Comparison of ENCODE assay signal across 23 cellular contexts in genomic region chr3:127612966-127613365, GRCh38. TPM values are rescaled to one million over a fixed set of nuclear protein-coding genes. Genes with fewer than 3 reads are reported as not detected.
A peak's percentile ranks its signal among the peaks of the same experiment; 100 is the strongest.
DNase-seq lines count a peak whose midpoint lies in the region; ATAC-seq and TF ChIP-seq lines count a peak whose summit lies in the region.
"Had no signal": no experiment of that assay in that cellular context is flagged by ENCODE, and none has a peak within 500 bp of the region (broad histone marks: within the 10 kb centered on the region; RNA-seq: fewer than 3 reads in every experiment).

No MANE protein-coding gene starts in this region.

- no peak overlapping the region for H3K4me3 ChIP-seq in NB4 (ENCODE audit: low read depth, low read length)
- H3K4me3 ChIP-seq: ascending aorta, dorsolateral prefrontal cortex, esophagus squamous epithelium, neural progenitor cell, vagina had no signal

- peak; percentile 77 for DNase-seq in DMS79 (lab: John Stamatoyannopoulos, UW)
- DNase-seq in NB4 (ENCODE audit: low read depth) = peak; percentile 39
- DNase-seq in cerebellar cortex (ENCODE audit: low spot score) = peak; percentile 70
- peak; percentile 35 to 67 for DNase-seq in lung microvascular endothelial cell (ENCODE audit: low read depth in 2 of 2)
- DNase-seq in activated CD8-positive, alpha-beta T cell treated with anti-CD3 and anti-CD28 coated beads, Interleukin-2, amount 10 ng/mL, durations not matched to agents 7 days and 5 days = no peak
- no peak for DNase-seq in activated T-helper 2 cell treated with anti-CD3 and anti-CD28 coated beads, Interferon-gamma antibody, Interleukin-2, Interleukin-4, amounts not matched to agents 10 μg/mL and 5 μg/mL and 100 μg/mL, durations not matched to agents 14 hours and 24 hours and 36 hours (ENCODE audit: low spot score)
- DNase-seq in GM10266 (ENCODE audit: extremely low spot score) = no peak
- DNase-seq: activated CD4-positive, alpha-beta T cell treated with anti-CD3 and anti-CD28 coated beads, Interleukin-2, amount 50 U/mL, for 1 hour; activated naive CD4-positive, alpha-beta T cell treated with anti-CD3 and anti-CD28 coated beads, Interleukin-2, amount 10 ng/mL, durations not matched to agents 7 days and 5 days; activated T-cell treated with anti-CD3 and anti-CD28 coated beads for 4 hours; COR-L47; esophagus squamous epithelium; NCI-H1048; NCI-H2107; RPMI8226; stimulated activated naive CD8-positive, alpha-beta T cell treated with anti-CD3 and anti-CD28 coated beads, Interleukin-15, amount 100 ng/mL, for 72 hours; SW 1271 had no signal

- H3K4me3 Mint-ChIP-seq in activated CD8-positive, alpha-beta T cell treated with anti-CD3 and anti-CD28 coated beads, Interleukin-2, amount 10 ng/mL, durations not matched to agents 7 days and 5 days = no peak overlapping the region
- H3K4me3 Mint-ChIP-seq in activated T-helper 2 cell treated with anti-CD3 and anti-CD28 coated beads, Interferon-gamma antibody, Interleukin-2, Interleukin-4, amounts not matched to agents 10 μg/mL and 5 μg/mL and 100 μg/mL, durations not matched to agents 14 hours and 24 hours and 36 hours (ENCODE audit: low read depth) = no peak overlapping the region
- H3K4me3 Mint-ChIP-seq: activated naive CD4-positive, alpha-beta T cell treated with anti-CD3 and anti-CD28 coated beads, Interleukin-2, amount 10 ng/mL, durations not matched to agents 7 days and 5 days; mesothelial cell of epicardium; neural progenitor cell; stimulated activated naive CD8-positive, alpha-beta T cell treated with anti-CD3 and anti-CD28 coated beads, Interleukin-15, amount 100 ng/mL, for 72 hours had no signal

- H3K4me1 Mint-ChIP-seq in activated CD8-positive, alpha-beta T cell treated with anti-CD3 and anti-CD28 coated beads, Interleukin-2, amount 10 ng/mL, durations not matched to agents 7 days and 5 days (ENCODE audit: low read depth) = peaks cover 54% of the 10 kb centered on the region
- peaks cover 14% of the 10 kb centered on the region for H3K4me1 Mint-ChIP-seq in activated T-helper 2 cell treated with anti-CD3 and anti-CD28 coated beads, Interferon-gamma antibody, Interleukin-2, Interleukin-4, amounts not matched to agents 10 μg/mL and 5 μg/mL and 100 μg/mL, durations not matched to agents 14 hours and 24 hours and 36 hours (ENCODE audit: low read depth)
- H3K4me1 Mint-ChIP-seq: mesothelial cell of epicardium, neural progenitor cell had no signal

- POLR2A ChIA-PET in activated CD8-positive, alpha-beta T cell treated with anti-CD3 and anti-CD28 coated beads, Interleukin-2, amount 10 ng/mL, durations not matched to agents 7 days and 5 days (lab: Charles Lee) = no interaction called here

- H3K27ac Mint-ChIP-seq in activated CD8-positive, alpha-beta T cell treated with anti-CD3 and anti-CD28 coated beads, Interleukin-2, amount 10 ng/mL, durations not matched to agents 7 days and 5 days = no peak overlapping the region
- H3K27ac Mint-ChIP-seq in activated T-helper 2 cell treated with anti-CD3 and anti-CD28 coated beads, Interferon-gamma antibody, Interleukin-2, Interleukin-4, amounts not matched to agents 10 μg/mL and 5 μg/mL and 100 μg/mL, durations not matched to agents 14 hours and 24 hours and 36 hours = no peak overlapping the region
- H3K27ac Mint-ChIP-seq: activated naive CD4-positive, alpha-beta T cell treated with anti-CD3 and anti-CD28 coated beads, Interleukin-2, amount 10 ng/mL, durations not matched to agents 7 days and 5 days; mesothelial cell of epicardium; neural progenitor cell had no signal

- no peaks in the 10 kb centered on the region for H3K27me3 Mint-ChIP-seq in activated CD8-positive, alpha-beta T cell treated with anti-CD3 and anti-CD28 coated beads, Interleukin-2, amount 10 ng/mL, durations not matched to agents 7 days and 5 days (ENCODE audit: low read depth)
- no peaks in the 10 kb centered on the region for H3K27me3 Mint-ChIP-seq in activated T-helper 2 cell treated with anti-CD3 and anti-CD28 coated beads, Interferon-gamma antibody, Interleukin-2, Interleukin-4, amounts not matched to agents 10 μg/mL and 5 μg/mL and 100 μg/mL, durations not matched to agents 14 hours and 24 hours and 36 hours (ENCODE audit: low read depth)
- H3K27me3 Mint-ChIP-seq: activated naive CD4-positive, alpha-beta T cell treated with anti-CD3 and anti-CD28 coated beads, Interleukin-2, amount 10 ng/mL, durations not matched to agents 7 days and 5 days; stimulated activated naive CD8-positive, alpha-beta T cell treated with anti-CD3 and anti-CD28 coated beads, Interleukin-15, amount 100 ng/mL, for 72 hours had no signal

- no peak for ATAC-seq in activated CD8-positive, alpha-beta T cell treated with anti-CD3 and anti-CD28 coated beads, Interleukin-2, amount 10 ng/mL, durations not matched to agents 7 days and 5 days
- ATAC-seq in HG02678 (IDR thresholded peaks at IDR 0.05; ENCODE audit: unreplicated experiment) = no peak
- ATAC-seq: stimulated activated naive CD8-positive, alpha-beta T cell treated with anti-CD3 and anti-CD28 coated beads, Interleukin-15, amount 100 ng/mL, for 72 hours had no signal

- intact Hi-C loops in activated T-helper 2 cell treated with anti-CD3 and anti-CD28 coated beads, Interferon-gamma antibody, Interleukin-2, Interleukin-4, amounts not matched to agents 10 μg/mL and 5 μg/mL and 100 μg/mL, durations not matched to agents 14 hours and 24 hours and 36 hours (cut with micrococcal nuclease) = no loop called here

- TF ChIP-seq CTCF in NB4 (IDR thresholded peaks at IDR 0.05; ENCODE audit: low read depth, low read length) (no peak), GM10266 (IDR thresholded peaks at IDR 0.05; ENCODE audit: control insufficient read depth, insufficient read depth, low read depth, missing control alignments) (no peak)

- no peaks in the 10 kb centered on the region for H3K9me3 Mint-ChIP-seq in activated CD8-positive, alpha-beta T cell treated with anti-CD3 and anti-CD28 coated beads, Interleukin-2, amount 10 ng/mL, durations not matched to agents 7 days and 5 days (ENCODE audit: insufficient read depth)
- no peaks in the 10 kb centered on the region for H3K9me3 Mint-ChIP-seq in activated T-helper 2 cell treated with anti-CD3 and anti-CD28 coated beads, Interferon-gamma antibody, Interleukin-2, Interleukin-4, amounts not matched to agents 10 μg/mL and 5 μg/mL and 100 μg/mL, durations not matched to agents 14 hours and 24 hours and 36 hours
- H3K9me3 Mint-ChIP-seq: activated naive CD4-positive, alpha-beta T cell treated with anti-CD3 and anti-CD28 coated beads, Interleukin-2, amount 10 ng/mL, durations not matched to agents 7 days and 5 days; mesothelial cell of epicardium; neural progenitor cell; stimulated activated naive CD8-positive, alpha-beta T cell treated with anti-CD3 and anti-CD28 coated beads, Interleukin-15, amount 100 ng/mL, for 72 hours had no signal

- no peak for TF ChIP-seq POLR2A in NB4 (IDR thresholded peaks at IDR 0.05; ENCODE audit: extremely low read depth, insufficient read length)

- CTCF ChIA-PET in activated CD8-positive, alpha-beta T cell treated with anti-CD3 and anti-CD28 coated beads, Interleukin-2, amount 10 ng/mL, durations not matched to agents 7 days and 5 days (lab: Charles Lee) = no interaction called here

- peaks cover 84% of the 10 kb centered on the region for H3K36me3 Mint-ChIP-seq in activated CD8-positive, alpha-beta T cell treated with anti-CD3 and anti-CD28 coated beads, Interleukin-2, amount 10 ng/mL, durations not matched to agents 7 days and 5 days (ENCODE audit: low read depth)
- H3K36me3 Mint-ChIP-seq in activated T-helper 2 cell treated with anti-CD3 and anti-CD28 coated beads, Interferon-gamma antibody, Interleukin-2, Interleukin-4, amounts not matched to agents 10 μg/mL and 5 μg/mL and 100 μg/mL, durations not matched to agents 14 hours and 24 hours and 36 hours (ENCODE audit: low read depth) = peaks cover 93% of the 10 kb centered on the region

RNA-seq across cellular contexts. Expression of gene MCM2, which starts 14.8 kb away (rescaled TPM):
- 10.5 and 32.3 TPM in 2 replicates for total RNA-seq in lung microvascular endothelial cell
- total RNA-seq in activated CD8-positive, alpha-beta T cell treated with anti-CD3 and anti-CD28 coated beads, Interleukin-2, amount 10 ng/mL, durations not matched to agents 7 days and 5 days = 100 to 1,000 TPM; 185 to 188 TPM
- total RNA-seq in activated T-helper 2 cell treated with anti-CD3 and anti-CD28 coated beads, Interferon-gamma antibody, Interleukin-2, Interleukin-4, amounts not matched to agents 10 μg/mL and 5 μg/mL and 100 μg/mL, durations not matched to agents 14 hours and 24 hours and 36 hours = 196 and 215 TPM in 2 replicates

RNA-seq across cellular contexts. Expression of gene PODXL2, which starts 16.0 kb away (rescaled TPM):
- total RNA-seq in lung microvascular endothelial cell = 0.60 and 1.3 TPM in 2 replicates
- total RNA-seq in activated CD8-positive, alpha-beta T cell treated with anti-CD3 and anti-CD28 coated beads, Interleukin-2, amount 10 ng/mL, durations not matched to agents 7 days and 5 days = 1 to 10 TPM; 1.3 to 1.7 TPM
- total RNA-seq in activated T-helper 2 cell treated with anti-CD3 and anti-CD28 coated beads, Interferon-gamma antibody, Interleukin-2, Interleukin-4, amounts not matched to agents 10 μg/mL and 5 μg/mL and 100 μg/mL, durations not matched to agents 14 hours and 24 hours and 36 hours = 3.5 and 3.9 TPM in 2 replicates

RNA-seq across cellular contexts. Expression of gene TPRA1, which starts 22.4 kb away (rescaled TPM):
- total RNA-seq in lung microvascular endothelial cell = 20.0 and 34.9 TPM in 2 replicates
- 10 to 100 TPM; 27.0 to 27.9 TPM for total RNA-seq in activated CD8-positive, alpha-beta T cell treated with anti-CD3 and anti-CD28 coated beads, Interleukin-2, amount 10 ng/mL, durations not matched to agents 7 days and 5 days
- 36.0 and 37.1 TPM in 2 replicates for total RNA-seq in activated T-helper 2 cell treated with anti-CD3 and anti-CD28 coated beads, Interferon-gamma antibody, Interleukin-2, Interleukin-4, amounts not matched to agents 10 μg/mL and 5 μg/mL and 100 μg/mL, durations not matched to agents 14 hours and 24 hours and 36 hours

RNA-seq across cellular contexts. Expression of gene ABTB1, which starts 59.8 kb away (rescaled TPM):
- 5.7 and 8.5 TPM in 2 replicates for total RNA-seq in lung microvascular endothelial cell
- total RNA-seq in activated CD8-positive, alpha-beta T cell treated with anti-CD3 and anti-CD28 coated beads, Interleukin-2, amount 10 ng/mL, durations not matched to agents 7 days and 5 days = 10 to 100 TPM; 15.6 to 16.5 TPM
- 11.7 and 12.1 TPM in 2 replicates for total RNA-seq in activated T-helper 2 cell treated with anti-CD3 and anti-CD28 coated beads, Interferon-gamma antibody, Interleukin-2, Interleukin-4, amounts not matched to agents 10 μg/mL and 5 μg/mL and 100 μg/mL, durations not matched to agents 14 hours and 24 hours and 36 hours

Comparison
In these comparisons a context has a peak if more than half of its experiments do, and no peak if none do; other contexts are left out.
1. DNase-seq: peak in DMS79 (single experiment), NB4 (single experiment), cerebellar cortex (single experiment) and lung microvascular endothelial cell (2 of 2); none in activated CD8-positive, alpha-beta T cell treated with anti-CD3 and anti-CD28 coated beads, Interleukin-2, amount 10 ng/mL, durations not matched to agents 7 days and 5 days (single experiment), activated T-helper 2 cell treated with anti-CD3 and anti-CD28 coated beads, Interferon-gamma antibody, Interleukin-2, Interleukin-4, amounts not matched to agents 10 μg/mL and 5 μg/mL and 100 μg/mL, durations not matched to agents 14 hours and 24 hours and 36 hours (single experiment) and GM10266 (single experiment).